1 cellular context compared by ENCODE assay signal in the genomic region with DNA sequence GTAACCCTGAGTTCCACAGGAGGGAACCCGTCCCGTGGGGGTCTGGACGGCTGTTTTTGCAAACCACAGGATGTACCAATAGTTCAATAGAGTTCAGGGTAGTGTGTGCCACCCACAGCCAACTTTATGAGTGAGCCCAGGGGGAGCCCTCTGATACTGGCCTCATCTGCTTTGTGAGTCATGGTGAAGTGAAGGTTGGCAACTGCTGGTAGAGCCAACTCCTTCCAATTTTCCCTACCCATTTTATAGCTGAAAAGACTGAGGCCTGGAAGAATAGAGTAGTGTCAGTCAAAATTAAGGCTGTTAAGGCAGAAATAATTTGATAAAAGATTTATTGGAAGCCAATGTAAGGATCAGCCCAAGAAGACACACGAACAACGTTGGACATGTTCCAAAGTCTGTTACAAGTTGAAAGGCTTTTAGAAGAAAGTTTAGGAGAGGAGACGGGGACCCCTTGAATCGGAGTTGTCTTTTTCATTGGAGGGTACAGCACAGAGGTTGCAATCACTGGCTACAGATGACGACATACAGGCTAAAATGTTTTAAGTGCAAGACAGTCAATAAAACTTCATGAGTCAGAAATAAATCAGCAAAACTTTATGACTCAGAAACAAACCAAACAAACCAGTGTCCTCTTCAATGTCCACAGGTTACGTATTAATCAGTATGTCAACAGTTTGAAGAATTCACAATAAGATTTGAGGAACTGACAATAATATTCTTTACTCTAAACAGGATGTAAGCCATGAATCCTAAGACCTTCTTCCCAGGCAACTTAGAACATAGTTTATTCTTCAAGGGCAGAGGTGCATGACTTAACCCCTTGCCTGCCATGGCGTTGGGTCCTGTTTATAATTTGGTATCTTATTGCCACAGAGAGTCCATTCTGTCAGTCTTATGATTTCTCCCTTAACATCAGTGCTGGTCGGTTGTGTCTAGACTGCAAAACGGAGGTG.
A peak's percentile ranks its signal among the peaks of the same experiment; 100 is the strongest.
TF ChIP-seq lines count a peak whose summit lies in the region.

No MANE protein-coding gene starts in this region.

TF ChIP-seq in HCT116, 20 proteins besides CTCF, POLR2A, EP300 and RAD21 (continued from another document):
- TF ChIP-seq, protein P1, sequence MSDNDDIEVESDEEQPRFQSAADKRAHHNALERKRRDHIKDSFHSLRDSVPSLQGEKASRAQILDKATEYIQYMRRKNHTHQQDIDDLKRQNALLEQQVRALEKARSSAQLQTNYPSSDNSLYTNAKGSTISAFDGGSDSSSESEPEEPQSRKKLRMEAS (IDR thresholded peaks at IDR 0.05): peak; percentile 43
- TF ChIP-seq CBX3 (IDR thresholded peaks at IDR 0.05; ENCODE audit: low read depth) (peak; percentile 47; the same call in 1 of the 2 replicates), POLR2AphosphoS5 (IDR thresholded peaks at IDR 0.05; ENCODE audit: low read depth, low read length) (no peak), SIN3A (IDR thresholded peaks at IDR 0.05; ENCODE audit: low read depth) (peak; percentile 73; the same call in 1 of the 2 replicates), FOSL1 (IDR thresholded peaks at IDR 0.05; ENCODE audit: low read depth) (peak; percentile 96), YY1 (IDR thresholded peaks at IDR 0.05; ENCODE audit: extremely low read depth, insufficient replicate concordance, low read depth, low read length) (no peak), SRF (IDR thresholded peaks at IDR 0.05; ENCODE audit: low read depth) (peak; percentile 80; the same call in 1 of the 2 replicates), JUND (IDR thresholded peaks at IDR 0.05) (peak; percentile 93), CEBPB (IDR thresholded peaks at IDR 0.05; ENCODE audit: low read depth) (peak; percentile 95), EGR1 (IDR thresholded peaks at IDR 0.05; ENCODE audit: low read depth) (0 out of 2 replicates have a peak, but pooled peaks have one; percentile 34), ELF1 (IDR thresholded peaks at IDR 0.05; ENCODE audit: borderline replicate concordance, low read depth) (no peak), EZH2phosphoT487 (IDR thresholded peaks at IDR 0.05; ENCODE audit: borderline replicate concordance) (no peak), ZNF274 (IDR thresholded peaks at IDR 0.05; ENCODE audit: low read depth, low read length) (no peak), SP1 (IDR thresholded peaks at IDR 0.05; ENCODE audit: low read depth) (peak; percentile 88)
- TF ChIP-seq, protein P2, sequence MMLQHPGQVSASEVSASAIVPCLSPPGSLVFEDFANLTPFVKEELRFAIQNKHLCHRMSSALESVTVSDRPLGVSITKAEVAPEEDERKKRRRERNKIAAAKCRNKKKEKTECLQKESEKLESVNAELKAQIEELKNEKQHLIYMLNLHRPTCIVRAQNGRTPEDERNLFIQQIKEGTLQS (IDR thresholded peaks at IDR 0.05): peak; percentile 60; the same call in 1 of the 2 replicates
- TF ChIP-seq, protein P3, sequence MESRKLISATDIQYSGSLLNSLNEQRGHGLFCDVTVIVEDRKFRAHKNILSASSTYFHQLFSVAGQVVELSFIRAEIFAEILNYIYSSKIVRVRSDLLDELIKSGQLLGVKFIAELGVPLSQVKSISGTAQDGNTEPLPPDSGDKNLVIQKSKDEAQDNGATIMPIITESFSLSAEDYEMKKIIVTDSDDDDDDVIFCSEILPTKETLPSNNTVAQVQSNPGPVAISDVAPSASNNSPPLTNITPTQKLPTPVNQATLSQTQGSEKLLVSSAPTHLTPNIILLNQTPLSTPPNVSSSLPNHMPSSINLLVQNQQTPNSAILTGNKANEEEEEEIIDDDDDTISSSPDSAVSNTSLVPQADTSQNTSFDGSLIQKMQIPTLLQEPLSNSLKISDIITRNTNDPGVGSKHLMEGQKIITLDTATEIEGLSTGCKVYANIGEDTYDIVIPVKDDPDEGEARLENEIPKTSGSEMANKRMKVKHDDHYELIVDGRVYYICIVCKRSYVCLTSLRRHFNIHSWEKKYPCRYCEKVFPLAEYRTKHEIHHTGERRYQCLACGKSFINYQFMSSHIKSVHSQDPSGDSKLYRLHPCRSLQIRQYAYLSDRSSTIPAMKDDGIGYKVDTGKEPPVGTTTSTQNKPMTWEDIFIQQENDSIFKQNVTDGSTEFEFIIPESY (IDR thresholded peaks at IDR 0.05; ENCODE audit: extremely low read depth, insufficient replicate concordance, low read length): peak; percentile 3
